ENCODE assay signal across 26 cellular contexts in genomic region chr11:37092487-37092886, GRCh38.
"Had no signal": no experiment of that assay in that cellular context is flagged by ENCODE, and none has a peak within 500 bp of the region (broad histone marks: within the 10 kb centered on the region; RNA-seq: fewer than 3 reads in every experiment).

No MANE protein-coding gene starts in this region.

- H3K4me3 ChIP-seq: stomach, suprapubic skin, testis, thoracic aorta, thyroid gland, tibial artery, tibial nerve, transverse colon, upper lobe of left lung, upper lobe of right lung, uterus, vagina had no signal

- H3K9me3 ChIP-seq: stomach, suprapubic skin, testis, thoracic aorta, thyroid gland, tibial artery, tibial nerve, transverse colon, upper lobe of left lung, upper lobe of right lung, uterus, vagina had no signal

- H3K27me3 ChIP-seq: stomach, suprapubic skin, testis, thyroid gland, tibial artery, tibial nerve, transverse colon, upper lobe of left lung, upper lobe of right lung, uterus, vagina had no signal

- H3K4me1 ChIP-seq: stomach, suprapubic skin, testis, thyroid gland, tibial artery, tibial nerve, transverse colon, upper lobe of left lung, upper lobe of right lung, uterus, vagina had no signal

- DNase-seq: stimulated activated CD4-positive, alpha-beta T cell treated with anti-CD3 and anti-CD28 coated beads, Interleukin-2, amount 100 ng/mL, for 48 hours; stimulated activated CD4-positive, alpha-beta T cell treated with anti-CD3 and anti-CD28 coated beads, Interleukin-4, amount 100 ng/mL, for 1 hour; stimulated activated CD4-positive, alpha-beta T cell treated with anti-CD3 and anti-CD28 coated beads, Interleukin-4, amount 100 ng/mL, for 24 hours; stimulated activated CD4-positive, alpha-beta T cell treated with anti-CD3 and anti-CD28 coated beads, Interleukin-4, amount 100 ng/mL, for 4 hours; stimulated activated CD8-positive, alpha-beta memory T cell treated with anti-CD3 and anti-CD28 coated beads, Interleukin-4, amount 100 ng/mL, for 48 hours; stimulated activated naive B cell treated with anti-CD40 and anti-IgM and Interleukin-4, amounts not matched to agents 10 μg/mL and 1 μg/mL and 100 μg/mL, for 72 hours; stimulated activated naive CD4-positive, alpha-beta T cell; stimulated activated naive CD4-positive, alpha-beta T cell treated with Interleukin-2 at 50 U/mL for 16 hours; stimulated activated naive CD8-positive, alpha-beta T cell treated with anti-CD3 and anti-CD28 coated beads, Interleukin-15, amount 100 ng/mL, for 72 hours; stimulated activated naive CD8-positive, alpha-beta T cell treated with anti-CD3 and anti-CD28 coated beads, Interleukin-15, Interleukin-2, amounts not matched to agents 100 U/mL and 50 U/mL, for 24 hours; stomach; substantia nigra; testis; thyroid gland; tibial artery; transverse colon; trophoblast cell; upper lobe of left lung; upper lobe of right lung; uterus had no signal

- H3K27ac ChIP-seq: stomach, suprapubic skin, testis, thoracic aorta, thyroid gland, tibial artery, tibial nerve, transverse colon, upper lobe of left lung, upper lobe of right lung, uterus, vagina had no signal

- ATAC-seq: stimulated activated effector memory CD8-positive, alpha-beta T cell treated with anti-CD3 and anti-CD28 coated beads, Interleukin-12 subunit alpha, Interleukin-12 subunit beta, amount 100 ng/mL, for 72 hours; stimulated activated memory B cell treated with anti-CD40 and anti-IgM and Interleukin-4, amounts not matched to agents 10 μg/mL and 1 μg/mL and 100 μg/mL, for 72 hours; stimulated activated naive B cell treated with anti-CD40 and anti-IgM and Interleukin-4, amounts not matched to agents 10 μg/mL and 1 μg/mL and 100 μg/mL, for 72 hours; stimulated activated naive CD8-positive, alpha-beta T cell treated with anti-CD3 and anti-CD28 coated beads, Interleukin-15, amount 100 ng/mL, for 72 hours; stimulated activated naive CD8-positive, alpha-beta T cell treated with anti-CD3 and anti-CD28 coated beads, Interleukin-15, Interleukin-2, amounts not matched to agents 100 U/mL and 50 U/mL, for 24 hours; upper lobe of right lung had no signal

- H3K36me3 ChIP-seq: stomach, suprapubic skin, thoracic aorta, thyroid gland, tibial artery, tibial nerve, transverse colon, upper lobe of left lung, upper lobe of right lung, uterus, vagina had no signal
